In the genomic region with DNA sequence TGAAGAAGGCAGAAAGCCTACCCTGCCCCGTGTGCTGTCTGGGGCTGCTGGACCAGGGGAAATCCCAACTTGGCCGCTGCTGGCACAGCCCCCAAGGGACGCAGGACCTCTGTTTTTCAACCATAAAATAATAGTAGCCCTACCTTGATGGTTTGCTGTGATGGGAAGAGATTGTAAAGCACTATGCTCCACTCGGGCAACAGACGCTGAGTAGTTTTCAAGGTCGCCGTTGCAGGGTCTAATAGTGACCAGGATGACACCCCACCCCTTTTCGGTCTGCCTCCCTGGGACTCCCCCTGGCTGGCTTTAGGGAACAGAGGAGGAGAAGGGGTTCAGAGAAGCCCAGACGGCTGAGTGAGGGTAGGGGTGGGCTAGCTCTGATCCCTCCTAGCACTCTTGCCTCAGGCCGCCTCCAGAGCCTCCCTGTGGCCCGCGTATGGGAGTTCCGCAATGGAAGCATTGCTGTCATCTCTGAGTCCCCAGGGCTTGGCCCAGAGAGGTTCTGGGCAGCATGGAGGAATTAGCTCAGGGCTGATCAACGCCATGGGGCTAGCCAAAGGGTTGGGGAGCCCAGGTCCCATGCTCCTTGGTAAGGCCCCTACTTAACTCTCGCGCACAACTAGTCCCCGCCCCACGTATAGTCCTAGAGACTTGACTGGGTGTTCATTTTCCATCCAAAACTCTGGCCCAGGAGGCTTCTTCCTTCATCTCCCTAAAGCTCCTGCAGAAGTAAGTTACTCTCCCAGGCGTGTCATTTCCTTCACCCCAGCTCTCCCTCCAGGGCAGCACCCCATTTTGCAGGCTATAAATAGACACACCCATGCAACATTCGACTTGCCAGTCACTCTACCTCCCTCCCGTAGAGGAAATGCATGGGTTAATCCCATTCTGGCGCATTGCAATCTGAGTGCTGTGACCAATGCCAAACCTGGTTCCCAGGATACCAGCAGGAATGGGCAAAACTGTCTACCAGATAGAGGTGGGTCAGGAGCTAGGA, we compare ENCODE assay signal across 8 cellular contexts.
DNase-seq lines count a peak whose midpoint lies in the region; ATAC-seq lines count a peak whose summit lies in the region.

No MANE protein-coding gene starts in this region.

- H3K4me3 Mint-ChIP-seq in activated naive CD4-positive, alpha-beta T cell treated with anti-CD3 and anti-CD28 coated beads, Interleukin-2, amount 10 ng/mL, durations not matched to agents 7 days and 5 days, result peak overlapping the region; percentile 86
- H3K4me3 Mint-ChIP-seq in stimulated activated naive B cell treated with anti-CD40 and anti-IgM and Interleukin-4, amounts not matched to agents 10 μg/mL and 1 μg/mL and 100 μg/mL, for 72 hours, result peak overlapping the region; percentile 89 to 99

- peak; percentile 12 for ATAC-seq in HG03520 (IDR thresholded peaks at IDR 0.05; ENCODE audit: unreplicated experiment)
- peak; percentile 39 to 41 for ATAC-seq in stimulated activated naive B cell treated with anti-CD40 and anti-IgM and Interleukin-4, amounts not matched to agents 10 μg/mL and 1 μg/mL and 100 μg/mL, for 72 hours (replicated peaks)

- peak; percentile 36 for DNase-seq in stimulated activated CD4-positive, alpha-beta T cell treated with anti-CD3 and anti-CD28 coated beads, Interleukin-4, amount 100 ng/mL, for 24 hours
- DNase-seq in stimulated activated CD4-positive, alpha-beta T cell treated with anti-CD3 and anti-CD28 coated beads, Interleukin-1b, Interleukin-23, amount 100 ng/mL, for 48 hours, result no peak
- peak; percentile 63 for DNase-seq in activated naive CD4-positive, alpha-beta T cell treated with anti-CD3 and anti-CD28 coated beads, Interleukin-2, amount 10 ng/mL, durations not matched to agents 7 days and 5 days
- DNase-seq in stimulated activated naive B cell treated with anti-CD40 and anti-IgM and Interleukin-4, amounts not matched to agents 10 μg/mL and 1 μg/mL and 100 μg/mL, for 72 hours, result peak; percentile 51
- DNase-seq in GDM1 (lab: John Stamatoyannopoulos, UW), result no peak
- DNase-seq in SW480 (ENCODE audit: low spot score), result no peak

- H3K4me3 ChIP-seq in iPS-11a (ENCODE audit: low read depth, low read length), result peak overlapping the region; percentile 51

- CTCF ChIA-PET in activated naive CD4-positive, alpha-beta T cell treated with anti-CD3 and anti-CD28 coated beads, Interleukin-2, amount 10 ng/mL, durations not matched to agents 7 days and 5 days (lab: Charles Lee), result interaction anchor here (0.8 to 4.9 kb wide), 12 partner anchors 8 to 103 kb away, joined by 3 to 31 read pairs (median 9); no protein-coding TSS in a partner anchor

- no peaks in the 10 kb centered on the region for H3K27me3 Mint-ChIP-seq in activated naive CD4-positive, alpha-beta T cell treated with anti-CD3 and anti-CD28 coated beads, Interleukin-2, amount 10 ng/mL, durations not matched to agents 7 days and 5 days
- H3K27me3 Mint-ChIP-seq in stimulated activated naive B cell treated with anti-CD40 and anti-IgM and Interleukin-4, amounts not matched to agents 10 μg/mL and 1 μg/mL and 100 μg/mL, for 72 hours, result no peaks in the 10 kb centered on the region

- peaks cover 38% of the 10 kb centered on the region for H3K36me3 Mint-ChIP-seq in activated naive CD4-positive, alpha-beta T cell treated with anti-CD3 and anti-CD28 coated beads, Interleukin-2, amount 10 ng/mL, durations not matched to agents 7 days and 5 days
- H3K36me3 Mint-ChIP-seq in stimulated activated naive B cell treated with anti-CD40 and anti-IgM and Interleukin-4, amounts not matched to agents 10 μg/mL and 1 μg/mL and 100 μg/mL, for 72 hours, result peaks cover 12 to 23% of the 10 kb centered on the region in 2 donors

- H3K27ac Mint-ChIP-seq in activated naive CD4-positive, alpha-beta T cell treated with anti-CD3 and anti-CD28 coated beads, Interleukin-2, amount 10 ng/mL, durations not matched to agents 7 days and 5 days, result peak overlapping the region; percentile 95
- peak overlapping the region; percentile 97 for H3K27ac Mint-ChIP-seq in stimulated activated naive B cell treated with anti-CD40 and anti-IgM and Interleukin-4, amounts not matched to agents 10 μg/mL and 1 μg/mL and 100 μg/mL, for 72 hours

- H3K4me1 Mint-ChIP-seq in activated naive CD4-positive, alpha-beta T cell treated with anti-CD3 and anti-CD28 coated beads, Interleukin-2, amount 10 ng/mL, durations not matched to agents 7 days and 5 days, result peaks cover 59% of the 10 kb centered on the region
- peaks cover 54 to 78% of the 10 kb centered on the region in 2 donors for H3K4me1 Mint-ChIP-seq in stimulated activated naive B cell treated with anti-CD40 and anti-IgM and Interleukin-4, amounts not matched to agents 10 μg/mL and 1 μg/mL and 100 μg/mL, for 72 hours

- H3K9me3 Mint-ChIP-seq in activated naive CD4-positive, alpha-beta T cell treated with anti-CD3 and anti-CD28 coated beads, Interleukin-2, amount 10 ng/mL, durations not matched to agents 7 days and 5 days, result no peaks in the 10 kb centered on the region
- no peaks in the 10 kb centered on the region for H3K9me3 Mint-ChIP-seq in stimulated activated naive B cell treated with anti-CD40 and anti-IgM and Interleukin-4, amounts not matched to agents 10 μg/mL and 1 μg/mL and 100 μg/mL, for 72 hours

Comparison
In these comparisons a context has a peak if more than half of its experiments do, and no peak if none do; other contexts are left out.
1. DNase-seq: peak in stimulated activated CD4-positive, alpha-beta T cell treated with anti-CD3 and anti-CD28 coated beads, Interleukin-4, amount 100 ng/mL, for 24 hours (single experiment), activated naive CD4-positive, alpha-beta T cell treated with anti-CD3 and anti-CD28 coated beads, Interleukin-2, amount 10 ng/mL, durations not matched to agents 7 days and 5 days (single experiment) and stimulated activated naive B cell treated with anti-CD40 and anti-IgM and Interleukin-4, amounts not matched to agents 10 μg/mL and 1 μg/mL and 100 μg/mL, for 72 hours (single experiment); none in stimulated activated CD4-positive, alpha-beta T cell treated with anti-CD3 and anti-CD28 coated beads, Interleukin-1b, Interleukin-23, amount 100 ng/mL, for 48 hours (single experiment), GDM1 (single experiment) and SW480 (single experiment).